ENCODE assay signal across 13 cellular contexts in genomic region chr10:60606343-60607080, GRCh38.
DNase-seq lines count a peak whose midpoint lies in the region; FAIRE-seq and TF ChIP-seq lines count a peak whose summit lies in the region.
"Had no signal": no experiment of that assay in that cellular context is flagged by ENCODE, and none has a peak within 500 bp of the region (broad histone marks: within the 10 kb centered on the region; RNA-seq: fewer than 3 reads in every experiment).

No MANE protein-coding gene starts in this region.

- H3K9me3 ChIP-seq in small intestine (ENCODE audit: control insufficient read depth, low read depth) (no peaks in the 10 kb centered on the region), SJCRH30 (replicated peaks) (no peaks in the 10 kb centered on the region)
- H3K9me3 ChIP-seq: A549 had no signal

- FAIRE-seq in small intestine (lab: Jason Lieb, UNC): no peak
- FAIRE-seq: A549 had no signal

- H3K36me3 ChIP-seq in small intestine (ENCODE audit: control insufficient read depth in 2 of 2, insufficient read depth in 2 of 2, low read length in 2 of 2) (no peaks in the 10 kb centered on the region), SJCRH30 (no peaks in the 10 kb centered on the region)

- 46 to 71% (median 55%) methylated on average over 2 of the region's 2 CpGs for WGBS in small intestine, 3 donors

- no peak overlapping the region for H3K4me3 ChIP-seq in fibroblast of pulmonary artery (replicated peaks; ENCODE audit: low read depth, low read length)
- no peak overlapping the region for H3K4me3 ChIP-seq in small intestine (ENCODE audit: low read depth in 1 of 2, low read length in 2 of 2)
- no peak overlapping the region for H3K4me3 ChIP-seq in SJCRH30
- H3K4me3 ChIP-seq: A549 had no signal

- no peaks in the 10 kb centered on the region for H3K27me3 ChIP-seq in small intestine (ENCODE audit: control insufficient read depth in 2 of 2, insufficient read depth in 2 of 2, low read length in 2 of 2)
- no peaks in the 10 kb centered on the region for H3K27me3 ChIP-seq in SJCRH30

- H3K27ac ChIP-seq in small intestine (ENCODE audit: low read depth in 1 of 2, low read length in 1 of 2) (no peak overlapping the region), SJCRH30 (no peak overlapping the region)
- H3K27ac ChIP-seq: A549 had no signal

- peak; percentile 29 for DNase-seq in SIG-M5 treated with dmso at 0.1 percent for 504 hours (lab: John Stamatoyannopoulos, UW; ENCODE audit: unreplicated experiment)
- no peak for DNase-seq in SIG-M5 (lab: John Stamatoyannopoulos, UW)
- DNase-seq in RPMI7951 (ENCODE audit: low read depth): peak; percentile 36
- peak; percentile 95 for DNase-seq in fibroblast of pulmonary artery (ENCODE audit: low read depth)
- DNase-seq in small intestine: peak; percentile 55
- DNase-seq in HuH-7.5 (ENCODE audit: low spot score): no peak
- DNase-seq in SJCRH30: no peak
- DNase-seq in NCI-H1417 treated with DMSO at 0.1 percent for 48 hours (lab: John Stamatoyannopoulos, UW): no peak
- DNase-seq: activated CD4-positive, alpha-beta T cell treated with anti-CD3 and anti-CD28 coated beads, Interleukin-2, amount 10 ng/mL, durations not matched to agents 7 days and 5 days; activated naive CD4-positive, alpha-beta T cell treated with Interleukin-2 at 50 U/mL for 16 hours; cortex of kidney; SHP77 had no signal

- no peak for TF ChIP-seq CTCF in fibroblast of pulmonary artery (IDR thresholded peaks at IDR 0.05; ENCODE audit: low read length, missing control alignments)

- H3K4me1 ChIP-seq in small intestine (ENCODE audit: control insufficient read depth in 2 of 2, insufficient read depth in 1 of 2, low read depth in 1 of 2, low read length in 1 of 2) (peaks cover 2% of the 10 kb centered on the region in 2 donors), SJCRH30 (no peaks in the 10 kb centered on the region)

Comparison
In these comparisons a context has a peak if more than half of its experiments do, and no peak if none do; other contexts are left out.
1. DNase-seq: peak in SIG-M5 treated with dmso at 0.1 percent for 504 hours (single experiment), RPMI7951 (single experiment), fibroblast of pulmonary artery (single experiment) and small intestine (single experiment); none in SIG-M5 (single experiment), HuH-7.5 (single experiment), SJCRH30 (0 of 2) and NCI-H1417 treated with DMSO at 0.1 percent for 48 hours (single experiment).